8 cellular contexts compared by ENCODE assay signal in the genomic region with DNA sequence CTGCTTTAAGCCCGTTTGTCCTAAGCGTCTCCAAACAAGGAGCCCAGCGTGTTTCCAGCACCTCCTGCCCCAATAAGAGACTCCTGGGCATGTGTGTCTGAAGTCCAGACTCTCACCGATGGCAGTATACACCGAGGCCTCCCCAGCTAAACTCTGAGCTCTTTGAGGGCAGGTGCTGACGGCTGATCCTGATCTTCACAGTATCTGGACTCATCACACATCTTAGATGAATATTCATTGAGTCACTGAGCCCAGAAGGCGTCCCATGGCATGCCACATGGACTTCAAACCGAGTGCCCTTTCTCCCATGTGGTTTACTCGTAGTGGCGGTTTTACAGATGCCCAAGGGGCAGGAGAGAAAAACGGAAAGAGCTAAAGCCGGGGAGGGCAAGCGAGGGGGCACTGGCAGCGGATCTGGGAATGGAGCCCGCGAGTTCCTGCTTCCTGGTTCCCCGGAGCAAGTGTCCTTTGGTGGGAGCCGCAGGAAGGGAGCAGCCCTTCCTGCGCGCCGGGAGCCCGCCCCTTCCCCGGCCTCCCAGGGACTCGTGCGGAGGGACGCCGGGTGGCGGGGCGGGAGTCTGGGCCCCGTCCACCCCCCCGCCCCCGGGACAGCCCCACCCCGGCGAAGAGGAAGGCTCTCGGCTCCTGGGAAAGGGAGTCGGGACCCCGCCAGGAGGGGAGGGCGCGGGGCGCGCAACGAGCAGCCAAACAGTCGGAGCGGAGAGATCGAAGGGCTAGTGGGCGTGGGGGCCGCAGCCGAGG. TPM values are rescaled to one million over a fixed set of nuclear protein-coding genes. Genes with fewer than 3 reads are reported as not detected.
DNase-seq lines count a peak whose midpoint lies in the region; ATAC-seq and TF ChIP-seq lines count a peak whose summit lies in the region.

No MANE protein-coding gene starts in this region.

- H3K9me3 ChIP-seq in right atrium auricular region: no peaks in the 10 kb centered on the region

- intact Hi-C loops in sciatic nerve (cut with DNase I): no loop called here

- peak overlapping the region; percentile 58 to 70 for H3K4me3 ChIP-seq in right atrium auricular region

- H3K27ac ChIP-seq in right atrium auricular region: peak overlapping the region; percentile 76 to 94

- no peaks in the 10 kb centered on the region for H3K36me3 ChIP-seq in right atrium auricular region

- peaks cover 31% of the 10 kb centered on the region for H3K27me3 Mint-ChIP-seq in activated naive CD8-positive, alpha-beta T cell

- H3K27ac Mint-ChIP-seq in activated naive CD8-positive, alpha-beta T cell: peak overlapping the region; percentile 66

- peak; percentile 38 for ATAC-seq in sciatic nerve

- H3K4me3 Mint-ChIP-seq in activated naive CD8-positive, alpha-beta T cell: peak overlapping the region; percentile 87

- DNase-seq in activated CD8-positive, alpha-beta memory T cell treated with anti-CD3 and anti-CD28 coated beads, Interleukin-2, amount 50 U/mL, for 48 hours: peak; percentile 55
- DNase-seq in activated CD8-positive, alpha-beta memory T cell treated with anti-CD3 and anti-CD28 coated beads for 24 hours: no peak
- peak; percentile 68 to 74 for DNase-seq in NCI-H2081 (lab: John Stamatoyannopoulos, UW)
- DNase-seq in right atrium auricular region (ENCODE audit: low spot score): no peak
- no peak for DNase-seq in sciatic nerve (ENCODE audit: low spot score)
- DNase-seq in activated effector memory CD4-positive, alpha-beta T cell treated with Interleukin-2 at 50 U/mL for 16 hours: no peak
- no peak for DNase-seq in NK-92 treated with Interleukin-12 subunit alpha and Interleukin-12 subunit beta, amount 100 ng/mL, for 24 hours (lab: John Stamatoyannopoulos, UW)

- H3K9me3 Mint-ChIP-seq in activated naive CD8-positive, alpha-beta T cell (ENCODE audit: low read depth): no peaks in the 10 kb centered on the region

- H3K36me3 Mint-ChIP-seq in activated naive CD8-positive, alpha-beta T cell: no peaks in the 10 kb centered on the region

- peaks cover 0 to 42% of the 10 kb centered on the region in 2 donors for H3K4me1 ChIP-seq in right atrium auricular region

- peaks cover 18% of the 10 kb centered on the region for H3K4me1 Mint-ChIP-seq in activated naive CD8-positive, alpha-beta T cell (ENCODE audit: low read depth)

- no peak for TF ChIP-seq CTCF in right atrium auricular region (IDR thresholded peaks at IDR 0.05)

- no peaks in the 10 kb centered on the region for H3K27me3 ChIP-seq in right atrium auricular region

RNA-seq across cellular contexts. Expression of a gene that starts 0.6 kb away (rescaled TPM):
- total RNA-seq in right atrium auricular region (10 to 100 TPM; 12.9 to 41.5 TPM), sciatic nerve (30.1 TPM)

Comparison
In these comparisons a context has a peak if more than half of its experiments do, and no peak if none do; other contexts are left out.
1. DNase-seq: peak in activated CD8-positive, alpha-beta memory T cell treated with anti-CD3 and anti-CD28 coated beads, Interleukin-2, amount 50 U/mL, for 48 hours (single experiment) and NCI-H2081 (2 of 2); none in activated CD8-positive, alpha-beta memory T cell treated with anti-CD3 and anti-CD28 coated beads for 24 hours (single experiment), right atrium auricular region (single experiment), sciatic nerve (single experiment), activated effector memory CD4-positive, alpha-beta T cell treated with Interleukin-2 at 50 U/mL for 16 hours (single experiment) and NK-92 treated with Interleukin-12 subunit alpha and Interleukin-12 subunit beta, amount 100 ng/mL, for 24 hours (single experiment).